In the genomic region with DNA sequence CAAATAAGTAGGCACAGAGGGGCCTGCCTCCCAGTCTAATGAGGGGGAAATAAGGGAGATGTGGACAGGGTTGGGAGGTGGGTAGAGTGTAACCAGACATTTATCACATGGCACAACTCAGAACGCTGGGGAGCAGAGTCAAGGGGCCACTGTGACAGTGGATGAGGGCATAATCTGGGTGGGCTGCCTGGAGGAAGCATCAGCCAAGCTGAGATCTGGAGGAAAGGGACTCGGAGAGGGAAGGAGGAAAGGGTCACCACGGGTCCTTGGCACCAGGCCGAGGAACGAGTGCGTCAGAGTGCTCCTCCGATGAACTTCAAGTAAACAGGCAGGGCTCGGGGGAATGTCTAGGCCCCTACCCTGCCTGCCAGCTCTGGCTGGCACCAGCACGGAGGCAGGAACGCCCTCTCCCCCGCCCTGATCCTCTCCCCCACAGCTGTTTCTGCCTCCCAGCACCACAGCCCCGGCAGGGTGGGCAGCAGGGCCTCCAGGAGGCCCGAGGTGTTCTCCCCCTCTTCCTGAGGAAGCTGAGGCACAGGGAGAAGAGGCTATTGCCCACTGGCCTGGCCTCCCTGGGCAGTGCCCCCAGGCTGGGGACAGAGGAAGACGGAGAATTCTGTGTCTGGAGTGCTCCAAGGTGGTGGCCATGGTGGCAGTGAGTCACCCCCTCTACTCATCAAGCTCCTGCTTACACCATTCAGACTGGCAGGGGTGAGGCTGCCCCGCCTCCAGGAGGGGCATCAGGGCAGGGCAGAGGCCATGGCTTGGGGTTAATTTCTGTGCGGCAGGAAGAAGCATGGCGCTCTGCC, we compare ENCODE assay signal across 8 cellular contexts. TPM values are rescaled to one million over a fixed set of nuclear protein-coding genes. Genes with fewer than 3 reads are reported as not detected.
DNase-seq lines count a peak whose midpoint lies in the region; ATAC-seq and TF ChIP-seq lines count a peak whose summit lies in the region.

No MANE protein-coding gene starts in this region.

- H3K9me3 ChIP-seq in GM23248 (ENCODE audit: low read depth) (no peaks in the 10 kb centered on the region), esophagus squamous epithelium (no peaks in the 10 kb centered on the region), sigmoid colon (no peaks in the 10 kb centered on the region), HAP-1 (no peaks in the 10 kb centered on the region)

- TF ChIP-seq CTCF in esophagus squamous epithelium (IDR thresholded peaks at IDR 0.05), result no peak
- no peak for TF ChIP-seq CTCF in sigmoid colon (IDR thresholded peaks at IDR 0.05)

- H3K9ac ChIP-seq in GM23248, result peak overlapping the region; percentile 65

- H3K4me2 ChIP-seq in GM23248 (ENCODE audit: unreplicated experiment), result peak overlapping the region; percentile 59

- TF ChIP-seq EP300 in sigmoid colon (IDR thresholded peaks at IDR 0.05), result no peak

- H3K27ac ChIP-seq in GM23248, result peak overlapping the region; percentile 99
- peak overlapping the region; percentile 80 to 95 (median 86) for H3K27ac ChIP-seq in esophagus squamous epithelium
- peak overlapping the region; percentile 52 to 93 (median 74) for H3K27ac ChIP-seq in sigmoid colon

- intact Hi-C loops in esophagus squamous epithelium (cut with DNase I), result no loop called here
- intact Hi-C loops in sigmoid colon (cut with DNase I), result no loop called here

- peak overlapping the region; percentile 22; the same call in 1 of the 2 replicates for H3K4me3 ChIP-seq in GM23248
- H3K4me3 ChIP-seq in esophagus squamous epithelium, result peak overlapping the region in 1 of 4 donors; percentile 23
- no peak overlapping the region for H3K4me3 ChIP-seq in sigmoid colon
- H3K4me3 ChIP-seq in HAP-1, result no peak overlapping the region

- H3K79me2 ChIP-seq in GM23248 (ENCODE audit: insufficient read depth), result peaks cover 28% of the 10 kb centered on the region

- in situ Hi-C loops in GM23248 (cut with MboI), result no loop called here
- in situ Hi-C loops in HAP-1 (cut with MboI; ENCODE audit: low sequenced_read_pairs), result no loop called here

- H3F3A ChIP-seq in GM23248 (ENCODE audit: insufficient read depth), result peaks cover 15% of the 10 kb centered on the region

- H3K36me3 ChIP-seq in GM23248 (ENCODE audit: low read depth), result no peaks in the 10 kb centered on the region; the same call in 1 of the 2 replicates
- no peaks in the 10 kb centered on the region for H3K36me3 ChIP-seq in esophagus squamous epithelium
- H3K36me3 ChIP-seq in sigmoid colon, result no peaks in the 10 kb centered on the region
- no peaks in the 10 kb centered on the region for H3K36me3 ChIP-seq in HAP-1 (replicated peaks)

- TF ChIP-seq POLR2A in esophagus squamous epithelium (IDR thresholded peaks at IDR 0.05) (peak in 1 of 4 donors; percentile 10), sigmoid colon (IDR thresholded peaks at IDR 0.05) (no peak)

- H2AFZ ChIP-seq in GM23248, result no peak overlapping the region

- no peaks in the 10 kb centered on the region for H3K9me2 ChIP-seq in GM23248 (ENCODE audit: insufficient read depth)

- H3K27me3 ChIP-seq in GM23248 (replicated peaks; ENCODE audit: insufficient read depth) (no peaks in the 10 kb centered on the region), esophagus squamous epithelium (no peaks in the 10 kb centered on the region), sigmoid colon (no peaks in the 10 kb centered on the region), HAP-1 (ENCODE audit: low read depth) (no peaks in the 10 kb centered on the region)

- no peaks in the 10 kb centered on the region for H4K20me1 ChIP-seq in GM23248 (ENCODE audit: insufficient read depth)

- WGBS in GM23248 (ENCODE audit: low coverage in 1 of 2, low lambda C conversion rate in 2 of 2, missing lambda C conversion rate in 2 of 2), 2 experiments, result 40 to 58% methylated on average over 10 to 17 of the region's 17 CpGs
- 19 to 26% methylated on average over 8 to 13 of the region's 17 CpGs for WGBS in esophagus squamous epithelium, 2 donors
- 15 to 43% methylated on average over 17 of the region's 17 CpGs for WGBS in sigmoid colon, 2 donors

- ATAC-seq in GM19035 (IDR thresholded peaks at IDR 0.05; ENCODE audit: unreplicated experiment), result no peak
- ATAC-seq in HG03135 (IDR thresholded peaks at IDR 0.05; ENCODE audit: unreplicated experiment), result no peak

- H3K4me1 ChIP-seq in GM23248 (ENCODE audit: insufficient read depth), result peaks cover 50% of the 10 kb centered on the region
- peaks cover 34 to 92% (median 51%) of the 10 kb centered on the region in 3 donors for H3K4me1 ChIP-seq in esophagus squamous epithelium
- H3K4me1 ChIP-seq in sigmoid colon, result peaks cover 0 to 64% (median 53%) of the 10 kb centered on the region in 4 donors
- peaks cover 31% of the 10 kb centered on the region for H3K4me1 ChIP-seq in HAP-1

- DNase-seq in GM23248, result peak; percentile 88
- DNase-seq in RKO (ENCODE audit: low spot score), result peak; percentile 75
- DNase-seq in esophagus squamous epithelium (lab: John Stamatoyannopoulos, UW), result no peak
- peak; percentile 86 for DNase-seq in sigmoid colon
- DNase-seq in hippocampal formation (lab: John Stamatoyannopoulos, UW), result no peak
- DNase-seq in HAP-1 (ENCODE audit: low spot score in 2 of 2), result no peak

RNA-seq across cellular contexts. Expression of gene ALDH3B1, which starts 4.2 kb away (rescaled TPM):
- total RNA-seq in GM23248 (2014; rRNA removed; shearing (Covaris generic)), result 63.9 and 70.7 TPM in 2 replicates
- 42.7 and 43.4 TPM in 2 replicates for polyA plus RNA-seq in GM23248 (2016; fragmentation: Nextera tagmentation; extraction: Ambion mirVana)
- total RNA-seq in esophagus squamous epithelium, result 10 to 100 TPM in 2 of 4 donors, 1 to 10 TPM in 2; 1.6 to 15.7 (median 8.0) TPM
- 10 to 100 TPM in 3 of 4 donors, 1 to 10 TPM in 1; 9.4 to 14.7 (median 11.7) TPM for total RNA-seq in sigmoid colon
- 10 to 100 TPM in 1 of 3 donors, 1 to 10 TPM in 2; 6.2 to 11.0 (median 7.8) TPM for polyA plus RNA-seq in sigmoid colon

RNA-seq across cellular contexts. Expression of gene UNC93B1, which starts 10.5 kb away (rescaled TPM):
- total RNA-seq in GM23248 (2014; rRNA removed; shearing (Covaris generic)), result 37.7 and 41.1 TPM in 2 replicates
- polyA plus RNA-seq in GM23248 (2016; fragmentation: Nextera tagmentation; extraction: Ambion mirVana) (20.9 and 24.6 TPM in 2 replicates), sigmoid colon (10 to 100 TPM; 11.4 to 52.7 (median 11.6) TPM)
- total RNA-seq in esophagus squamous epithelium (10 to 100 TPM; 13.5 to 38.0 (median 31.5) TPM), sigmoid colon (10 to 100 TPM; 24.7 to 27.6 (median 25.6) TPM)

RNA-seq across cellular contexts. Expression of gene NDUFS8, which starts 16.1 kb away (rescaled TPM):
- 114 and 117 TPM in 2 replicates for total RNA-seq in GM23248 (2014; rRNA removed; shearing (Covaris generic))
- 219 and 230 TPM in 2 replicates for polyA plus RNA-seq in GM23248 (2016; fragmentation: Nextera tagmentation; extraction: Ambion mirVana)
- total RNA-seq in esophagus squamous epithelium, result 100 to 1,000 TPM; 112 to 192 (median 135) TPM
- 100 to 1,000 TPM; 174 to 255 (median 212) TPM for total RNA-seq in sigmoid colon
- 100 to 1,000 TPM; 149 to 168 (median 164) TPM for polyA plus RNA-seq in sigmoid colon

RNA-seq across cellular contexts. Expression of gene TCIRG1, which starts 24.5 kb away (rescaled TPM):
- total RNA-seq in GM23248 (2014; rRNA removed; shearing (Covaris generic)), result 118 and 146 TPM in 2 replicates
- 65.8 and 75.9 TPM in 2 replicates for polyA plus RNA-seq in GM23248 (2016; fragmentation: Nextera tagmentation; extraction: Ambion mirVana)
- total RNA-seq in esophagus squamous epithelium, result 10 to 100 TPM; 46.6 to 70.5 (median 63.5) TPM
- 100 to 1,000 TPM in 1 of 4 donors, 10 to 100 TPM in 3; 69.9 to 147 (median 81.9) TPM for total RNA-seq in sigmoid colon
- polyA plus RNA-seq in sigmoid colon, result 100 to 1,000 TPM in 1 of 3 donors, 10 to 100 TPM in 2; 15.0 to 276 (median 23.6) TPM

Comparison
In these comparisons a context has a peak if more than half of its experiments do, and no peak if none do; other contexts are left out.
1. DNase-seq: peak in GM23248 (single experiment), RKO (single experiment) and sigmoid colon (single experiment); none in esophagus squamous epithelium (single experiment), hippocampal formation (0 of 2) and HAP-1 (0 of 2).
2. Peak in every context shown above with its lines, with median percentiles within 50 percentile points of each other: H3K27ac ChIP-seq.